Comparison of ENCODE assay signal across 9 cellular contexts in genomic region chr10:34526758-34527730, GRCh38.
A peak's percentile ranks its signal among the peaks of the same experiment; 100 is the strongest.
DNase-seq lines count a peak whose midpoint lies in the region; ATAC-seq, FAIRE-seq and TF ChIP-seq lines count a peak whose summit lies in the region.
"Had no signal": no experiment of that assay in that cellular context is flagged by ENCODE, and none has a peak within 500 bp of the region (broad histone marks: within the 10 kb centered on the region; RNA-seq: fewer than 3 reads in every experiment).

No MANE protein-coding gene starts in this region.

- peak; percentile 67 for FAIRE-seq in GM19239 (lab: Jason Lieb, UNC)

- no peak for ATAC-seq in GM21576 (IDR thresholded peaks at IDR 0.05; ENCODE audit: unreplicated experiment)

- no peak for DNase-seq in GM19239 (ENCODE audit: insufficient read length, low spot score)
- DNase-seq in SJSA1 (ENCODE audit: low read depth in 1 of 2, low spot score in 2 of 2): peak; percentile 78 to 91
- DNase-seq in glomerular endothelial cell (ENCODE audit: extremely low read depth, low read depth, low spot score): peak; percentile 83
- peak; percentile 95 for DNase-seq in renal cortical epithelial cell (ENCODE audit: low read depth)
- DNase-seq in NCI-H2171 (lab: John Stamatoyannopoulos, UW): no peak
- no peak for DNase-seq in activated CD4-positive, alpha-beta T cell treated with anti-CD3 and anti-CD28 coated beads, Interleukin-2, amount 50 U/mL, for 48 hours
- no peak for DNase-seq in testis

- no peak for TF ChIP-seq POLR2A in testis (IDR thresholded peaks at IDR 0.05)

- H3K4me1 ChIP-seq in SJSA1 (replicated peaks) (peaks cover 45% of the 10 kb centered on the region), testis (peaks cover 6% of the 10 kb centered on the region)

- H3K27me3 ChIP-seq in SJSA1 (replicated peaks): no peaks in the 10 kb centered on the region
- H3K27me3 ChIP-seq in testis: no peaks in the 10 kb centered on the region

- intact Hi-C loops in testis (cut with DNase I; ENCODE audit: low total_unique reads): no loop called here

- H3K9me3 ChIP-seq in SJSA1 (replicated peaks) (0 out of 2 replicates have a peak, but pooled peaks cover 3% of the 10 kb centered on the region), testis (no peaks in the 10 kb centered on the region)

- H3K27ac ChIP-seq in SJSA1: peak overlapping the region; percentile 97
- no peak overlapping the region for H3K27ac ChIP-seq in testis

- H3K4me3 ChIP-seq in SJSA1: peak overlapping the region; percentile 15
- no peak overlapping the region for H3K4me3 ChIP-seq in testis
- H3K4me3 ChIP-seq: lung had no signal

- 65 to 72% methylated on average over 7 of the region's 7 CpGs for WGBS in testis, 2 donors

- H3K36me3 ChIP-seq in SJSA1: no peaks in the 10 kb centered on the region
- no peaks in the 10 kb centered on the region for H3K36me3 ChIP-seq in testis (ENCODE audit: low read depth, missing control alignments)

- no peak for TF ChIP-seq CTCF in testis (IDR thresholded peaks at IDR 0.05)

Comparison
In these comparisons a context has a peak if more than half of its experiments do, and no peak if none do; other contexts are left out.
1. DNase-seq: peak in SJSA1 (2 of 2), glomerular endothelial cell (single experiment) and renal cortical epithelial cell (single experiment); none in GM19239 (single experiment), NCI-H2171 (single experiment), activated CD4-positive, alpha-beta T cell treated with anti-CD3 and anti-CD28 coated beads, Interleukin-2, amount 50 U/mL, for 48 hours (0 of 2) and testis (single experiment).